1 cellular context compared by ENCODE assay signal in the genomic region with DNA sequence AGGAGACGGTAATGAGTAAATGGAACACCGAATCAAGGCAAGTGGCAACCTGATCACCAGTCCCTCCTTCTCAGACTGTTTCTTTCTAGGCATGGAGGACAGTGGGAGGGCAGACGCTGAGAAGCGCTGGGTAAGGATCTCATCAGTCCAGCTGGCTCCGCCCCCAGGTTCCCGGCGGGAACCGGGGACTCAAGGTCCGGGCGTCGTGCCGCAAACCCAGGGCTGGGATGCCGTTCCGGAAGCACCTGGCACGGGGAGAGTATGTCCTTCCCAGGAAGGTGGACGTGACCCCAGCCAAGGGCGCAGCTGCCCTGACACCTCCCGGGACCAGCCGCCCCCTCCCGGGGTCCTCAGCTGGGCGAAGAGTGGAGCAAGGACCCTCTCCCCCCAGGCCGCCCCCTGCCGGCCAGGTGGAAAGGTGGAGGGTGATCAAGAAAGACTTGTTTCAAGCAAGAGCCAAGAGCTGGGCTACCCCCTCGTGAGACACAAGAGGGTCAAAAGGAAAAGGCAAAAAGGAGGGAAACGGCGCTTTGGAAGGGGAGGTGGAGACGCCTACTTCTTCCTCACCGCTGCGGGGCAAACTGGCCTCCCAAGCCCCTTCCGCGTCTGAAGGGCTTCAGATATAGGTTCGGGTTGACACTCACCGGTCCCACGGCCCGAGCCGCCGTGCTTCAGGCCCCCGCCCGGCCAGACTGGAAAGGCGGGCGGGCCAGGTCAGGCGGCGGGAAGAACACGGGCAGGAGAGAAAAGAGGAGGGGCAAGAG.
TF ChIP-seq lines count a peak whose summit lies in the region.

MYO19 (minus strand) TSS at position 752 of the 764 bp plus-strand sequence. CDS start 2,330 bp downstream, outside the sequence.

TF ChIP-seq in HepG2, 621 proteins besides CTCF, POLR2A, EP300 and RAD21 (continued from another document and continues in another):
- TF ChIP-seq SMC3 (IDR thresholded peaks at IDR 0.05; ENCODE audit: low read length): no peak
- no peak for TF ChIP-seq ZNF432 (CRISPR knock-in tag; IDR thresholded peaks at IDR 0.05; ENCODE audit: borderline replicate concordance)
- TF ChIP-seq ZSCAN12 (CRISPR knock-in tag; IDR thresholded peaks at IDR 0.05): no peak
- TF ChIP-seq, protein P1, sequence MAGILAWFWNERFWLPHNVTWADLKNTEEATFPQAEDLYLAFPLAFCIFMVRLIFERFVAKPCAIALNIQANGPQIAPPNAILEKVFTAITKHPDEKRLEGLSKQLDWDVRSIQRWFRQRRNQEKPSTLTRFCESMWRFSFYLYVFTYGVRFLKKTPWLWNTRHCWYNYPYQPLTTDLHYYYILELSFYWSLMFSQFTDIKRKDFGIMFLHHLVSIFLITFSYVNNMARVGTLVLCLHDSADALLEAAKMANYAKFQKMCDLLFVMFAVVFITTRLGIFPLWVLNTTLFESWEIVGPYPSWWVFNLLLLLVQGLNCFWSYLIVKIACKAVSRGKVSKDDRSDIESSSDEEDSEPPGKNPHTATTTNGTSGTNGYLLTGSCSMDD (CRISPR knock-in tag; IDR thresholded peaks at IDR 0.05): no peak
- no peak for TF ChIP-seq AGO1 (IDR thresholded peaks at IDR 0.05; ENCODE audit: low read depth, low read length, poor library complexity, severe bottlenecking)
- TF ChIP-seq RXRB (CRISPR knock-in tag; IDR thresholded peaks at IDR 0.05; ENCODE audit: borderline replicate concordance): peak; percentile 12; the same call in 1 of the 2 replicates
- TF ChIP-seq ZBTB20 (CRISPR knock-in tag; IDR thresholded peaks at IDR 0.05; ENCODE audit: borderline replicate concordance, low read depth): no peak
- no peak for TF ChIP-seq ZBTB44 (CRISPR knock-in tag; IDR thresholded peaks at IDR 0.05)
- TF ChIP-seq ZNF24 (IDR thresholded peaks at IDR 0.05): no peak
- TF ChIP-seq HNRNPLL (IDR thresholded peaks at IDR 0.05; ENCODE audit: low read depth, low read length, poor library complexity, severe bottlenecking): no peak
- TF ChIP-seq, protein P2, sequence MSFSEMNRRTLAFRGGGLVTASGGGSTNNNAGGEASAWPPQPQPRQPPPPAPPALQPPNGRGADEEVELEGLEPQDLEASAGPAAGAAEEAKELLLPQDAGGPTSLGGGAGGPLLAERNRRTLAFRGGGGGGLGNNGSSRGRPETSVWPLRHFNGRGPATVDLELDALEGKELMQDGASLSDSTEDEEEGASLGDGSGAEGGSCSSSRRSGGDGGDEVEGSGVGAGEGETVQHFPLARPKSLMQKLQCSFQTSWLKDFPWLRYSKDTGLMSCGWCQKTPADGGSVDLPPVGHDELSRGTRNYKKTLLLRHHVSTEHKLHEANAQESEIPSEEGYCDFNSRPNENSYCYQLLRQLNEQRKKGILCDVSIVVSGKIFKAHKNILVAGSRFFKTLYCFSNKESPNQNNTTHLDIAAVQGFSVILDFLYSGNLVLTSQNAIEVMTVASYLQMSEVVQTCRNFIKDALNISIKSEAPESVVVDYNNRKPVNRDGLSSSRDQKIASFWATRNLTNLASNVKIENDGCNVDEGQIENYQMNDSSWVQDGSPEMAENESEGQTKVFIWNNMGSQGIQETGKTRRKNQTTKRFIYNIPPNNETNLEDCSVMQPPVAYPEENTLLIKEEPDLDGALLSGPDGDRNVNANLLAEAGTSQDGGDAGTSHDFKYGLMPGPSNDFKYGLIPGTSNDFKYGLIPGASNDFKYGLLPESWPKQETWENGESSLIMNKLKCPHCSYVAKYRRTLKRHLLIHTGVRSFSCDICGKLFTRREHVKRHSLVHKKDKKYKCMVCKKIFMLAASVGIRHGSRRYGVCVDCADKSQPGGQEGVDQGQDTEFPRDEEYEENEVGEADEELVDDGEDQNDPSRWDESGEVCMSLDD (CRISPR knock-in tag; IDR thresholded peaks at IDR 0.05; ENCODE audit: borderline replicate concordance): no peak
- TF ChIP-seq ZNF792 (CRISPR knock-in tag; IDR thresholded peaks at IDR 0.05): no peak
- TF ChIP-seq RORA (CRISPR knock-in tag; IDR thresholded peaks at IDR 0.05): no peak
- no peak for TF ChIP-seq MIXL1 (CRISPR knock-in tag; IDR thresholded peaks at IDR 0.05)
- no peak for TF ChIP-seq ZNF720 (CRISPR knock-in tag; IDR thresholded peaks at IDR 0.05)
- no peak; the same call in 1 of the 2 replicates for TF ChIP-seq KLF6 (CRISPR knock-in tag; IDR thresholded peaks at IDR 0.05)
- TF ChIP-seq ZKSCAN5 (CRISPR knock-in tag; IDR thresholded peaks at IDR 0.05): no peak
- TF ChIP-seq, protein P3, sequence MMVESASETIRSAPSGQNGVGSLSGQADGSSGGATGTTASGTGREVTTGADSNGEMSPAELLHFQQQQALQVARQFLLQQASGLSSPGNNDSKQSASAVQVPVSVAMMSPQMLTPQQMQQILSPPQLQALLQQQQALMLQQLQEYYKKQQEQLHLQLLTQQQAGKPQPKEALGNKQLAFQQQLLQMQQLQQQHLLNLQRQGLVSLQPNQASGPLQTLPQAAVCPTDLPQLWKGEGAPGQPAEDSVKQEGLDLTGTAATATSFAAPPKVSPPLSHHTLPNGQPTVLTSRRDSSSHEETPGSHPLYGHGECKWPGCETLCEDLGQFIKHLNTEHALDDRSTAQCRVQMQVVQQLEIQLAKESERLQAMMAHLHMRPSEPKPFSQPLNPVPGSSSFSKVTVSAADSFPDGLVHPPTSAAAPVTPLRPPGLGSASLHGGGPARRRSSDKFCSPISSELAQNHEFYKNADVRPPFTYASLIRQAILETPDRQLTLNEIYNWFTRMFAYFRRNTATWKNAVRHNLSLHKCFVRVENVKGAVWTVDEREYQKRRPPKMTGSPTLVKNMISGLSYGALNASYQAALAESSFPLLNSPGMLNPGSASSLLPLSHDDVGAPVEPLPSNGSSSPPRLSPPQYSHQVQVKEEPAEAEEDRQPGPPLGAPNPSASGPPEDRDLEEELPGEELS (CRISPR knock-in tag; IDR thresholded peaks at IDR 0.05): no peak
- TF ChIP-seq HDAC6 (IDR thresholded peaks at IDR 0.05; ENCODE audit: low read depth, low read length): no peak
- TF ChIP-seq ZNF564 (CRISPR knock-in tag; IDR thresholded peaks at IDR 0.05): no peak
- TF ChIP-seq RFXANK (CRISPR knock-in tag; IDR thresholded peaks at IDR 0.05): no peak
- 0 out of 2 replicates have a peak, but pooled peaks have one; percentile 38 for TF ChIP-seq HDAC2 (CRISPR knock-in tag; IDR thresholded peaks at IDR 0.05)
- no peak for TF ChIP-seq AGO2 (optimal IDR thresholded peaks at IDR 0.05; ENCODE audit: low read depth, low read length)
- no peak for TF ChIP-seq FOSL1 (CRISPR knock-in tag; IDR thresholded peaks at IDR 0.05; ENCODE audit: borderline replicate concordance)
- no peak for TF ChIP-seq ZFP1 (CRISPR knock-in tag; IDR thresholded peaks at IDR 0.05)
- TF ChIP-seq TRIM24 (CRISPR knock-in tag; IDR thresholded peaks at IDR 0.05): no peak
- no peak for TF ChIP-seq MNT (IDR thresholded peaks at IDR 0.05)
- peak; percentile 10 for TF ChIP-seq RBM39 (IDR thresholded peaks at IDR 0.05; ENCODE audit: low read depth, low read length, poor library complexity, severe bottlenecking)
- TF ChIP-seq ZNF781 (CRISPR knock-in tag; IDR thresholded peaks at IDR 0.05; ENCODE audit: borderline replicate concordance, not compliant biosample characterization): no peak
- TF ChIP-seq DPF2 (CRISPR knock-in tag; IDR thresholded peaks at IDR 0.05; ENCODE audit: borderline replicate concordance, low read depth): no peak
- TF ChIP-seq SALL2 (CRISPR knock-in tag; IDR thresholded peaks at IDR 0.05): no peak
- no peak for TF ChIP-seq RNF2 (conservative IDR thresholded peaks at IDR 0.05; ENCODE audit: low read depth)
- TF ChIP-seq HMG20B (CRISPR knock-in tag; conservative IDR thresholded peaks at IDR 0.05): 0 out of 2 replicates have a peak, but pooled peaks have one; percentile 8
- peak; percentile 73; the same call in 1 of the 2 replicates for TF ChIP-seq MYPOP (CRISPR knock-in tag; IDR thresholded peaks at IDR 0.05)
- no peak for TF ChIP-seq ZNF34 (CRISPR knock-in tag; IDR thresholded peaks at IDR 0.05; ENCODE audit: borderline replicate concordance)
- no peak for TF ChIP-seq ZNF281 (CRISPR knock-in tag; IDR thresholded peaks at IDR 0.05; ENCODE audit: borderline replicate concordance)
- TF ChIP-seq HOXA9 (CRISPR knock-in tag; IDR thresholded peaks at IDR 0.05; ENCODE audit: borderline replicate concordance): 0 out of 2 replicates have a peak, but pooled peaks have one; percentile 26
- TF ChIP-seq ZNF232 (CRISPR knock-in tag; IDR thresholded peaks at IDR 0.05; ENCODE audit: borderline replicate concordance): no peak
- TF ChIP-seq, protein P4, sequence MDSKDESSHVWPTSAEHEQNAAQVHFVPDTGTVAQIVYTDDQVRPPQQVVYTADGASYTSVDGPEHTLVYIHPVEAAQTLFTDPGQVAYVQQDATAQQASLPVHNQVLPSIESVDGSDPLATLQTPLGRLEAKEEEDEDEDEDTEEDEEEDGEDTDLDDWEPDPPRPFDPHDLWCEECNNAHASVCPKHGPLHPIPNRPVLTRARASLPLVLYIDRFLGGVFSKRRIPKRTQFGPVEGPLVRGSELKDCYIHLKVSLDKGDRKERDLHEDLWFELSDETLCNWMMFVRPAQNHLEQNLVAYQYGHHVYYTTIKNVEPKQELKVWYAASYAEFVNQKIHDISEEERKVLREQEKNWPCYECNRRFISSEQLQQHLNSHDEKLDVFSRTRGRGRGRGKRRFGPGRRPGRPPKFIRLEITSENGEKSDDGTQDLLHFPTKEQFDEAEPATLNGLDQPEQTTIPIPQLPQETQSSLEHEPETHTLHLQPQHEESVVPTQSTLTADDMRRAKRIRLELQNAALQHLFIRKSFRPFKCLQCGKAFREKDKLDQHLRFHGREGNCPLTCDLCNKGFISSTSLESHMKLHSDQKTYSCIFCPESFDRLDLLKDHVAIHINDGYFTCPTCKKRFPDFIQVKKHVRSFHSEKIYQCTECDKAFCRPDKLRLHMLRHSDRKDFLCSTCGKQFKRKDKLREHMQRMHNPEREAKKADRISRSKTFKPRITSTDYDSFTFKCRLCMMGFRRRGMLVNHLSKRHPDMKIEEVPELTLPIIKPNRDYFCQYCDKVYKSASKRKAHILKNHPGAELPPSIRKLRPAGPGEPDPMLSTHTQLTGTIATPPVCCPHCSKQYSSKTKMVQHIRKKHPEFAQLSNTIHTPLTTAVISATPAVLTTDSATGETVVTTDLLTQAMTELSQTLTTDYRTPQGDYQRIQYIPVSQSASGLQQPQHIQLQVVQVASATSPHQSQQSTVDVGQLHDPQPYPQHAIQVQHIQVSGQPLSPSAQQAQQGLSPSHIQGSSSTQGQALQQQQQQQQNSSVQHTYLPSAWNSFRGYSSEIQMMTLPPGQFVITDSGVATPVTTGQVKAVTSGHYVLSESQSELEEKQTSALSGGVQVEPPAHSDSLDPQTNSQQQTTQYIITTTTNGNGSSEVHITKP (CRISPR knock-in tag; IDR thresholded peaks at IDR 0.05; ENCODE audit: low read depth): no peak
- TF ChIP-seq, protein P5, sequence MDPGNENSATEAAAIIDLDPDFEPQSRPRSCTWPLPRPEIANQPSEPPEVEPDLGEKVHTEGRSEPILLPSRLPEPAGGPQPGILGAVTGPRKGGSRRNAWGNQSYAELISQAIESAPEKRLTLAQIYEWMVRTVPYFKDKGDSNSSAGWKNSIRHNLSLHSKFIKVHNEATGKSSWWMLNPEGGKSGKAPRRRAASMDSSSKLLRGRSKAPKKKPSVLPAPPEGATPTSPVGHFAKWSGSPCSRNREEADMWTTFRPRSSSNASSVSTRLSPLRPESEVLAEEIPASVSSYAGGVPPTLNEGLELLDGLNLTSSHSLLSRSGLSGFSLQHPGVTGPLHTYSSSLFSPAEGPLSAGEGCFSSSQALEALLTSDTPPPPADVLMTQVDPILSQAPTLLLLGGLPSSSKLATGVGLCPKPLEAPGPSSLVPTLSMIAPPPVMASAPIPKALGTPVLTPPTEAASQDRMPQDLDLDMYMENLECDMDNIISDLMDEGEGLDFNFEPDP (CRISPR knock-in tag; conservative IDR thresholded peaks at IDR 0.05): no peak
- peak; percentile 53; the same call in 1 of the 2 replicates for TF ChIP-seq FOXO1 (CRISPR knock-in tag; IDR thresholded peaks at IDR 0.05)
